ENCODE assay signal across 19 cellular contexts in the genomic region with DNA sequence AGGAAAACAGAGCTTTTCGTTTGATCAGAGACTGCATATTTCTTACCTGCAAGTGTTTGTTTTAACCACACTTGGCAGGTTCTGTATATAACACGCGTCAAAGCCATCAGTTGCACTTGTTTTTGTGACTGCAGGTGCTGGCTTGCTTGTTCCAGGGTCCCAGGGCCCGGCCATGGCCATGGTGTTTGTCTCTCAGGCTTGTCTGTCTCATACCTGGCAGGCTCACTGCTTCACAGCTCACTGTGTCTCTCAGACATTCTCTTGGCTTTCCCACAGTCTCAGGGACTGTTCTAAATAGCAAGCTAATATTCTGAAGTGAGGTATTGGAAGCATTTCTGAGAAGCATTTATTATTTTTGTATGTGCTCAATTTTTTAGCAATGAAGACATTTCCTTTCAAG. TPM values are rescaled to one million over a fixed set of nuclear protein-coding genes. Genes with fewer than 3 reads are reported as not detected.
"Had no signal": no experiment of that assay in that cellular context is flagged by ENCODE, and none has a peak within 500 bp of the region (broad histone marks: within the 10 kb centered on the region; RNA-seq: fewer than 3 reads in every experiment).

No MANE protein-coding gene starts in this region.

- H3K9ac ChIP-seq: neural progenitor cell had no signal

- ATAC-seq: activated CD4-positive, alpha-beta T cell treated with anti-CD3 and anti-CD28 coated beads for 36 hours; body of pancreas; left lobe of liver; stimulated activated memory B cell treated with anti-CD40 and anti-IgM and Interleukin-4, amounts not matched to agents 10 μg/mL and 1 μg/mL and 100 μg/mL, for 72 hours had no signal

- H3K9me3 ChIP-seq: body of pancreas, ovary, sigmoid colon, testis had no signal

- H3K4me2 ChIP-seq: neural progenitor cell had no signal

- DNase-seq: activated CD4-positive, alpha-beta T cell treated with anti-CD3 and anti-CD28 coated beads for 36 hours; activated CD4-positive, alpha-beta T cell treated with anti-CD3 and anti-CD28 coated beads, Interleukin-2, amount 50 U/mL, for 48 hours; dermis blood vessel endothelial cell; foreskin fibroblast; midbrain; ovary; sigmoid colon; stimulated activated CD4-positive, alpha-beta T cell treated with anti-CD3 and anti-CD28 coated beads, Interleukin-4, amount 100 ng/mL, for 4 hours; SW 1271; T-helper 2 cell; testis had no signal

- H3K36me3 ChIP-seq: neural progenitor cell, ovary, sigmoid colon had no signal

- H3K27me3 ChIP-seq: body of pancreas, neural progenitor cell, ovary, sigmoid colon, testis had no signal

- H3K4me3 ChIP-seq: body of pancreas, neural progenitor cell, ovary, sigmoid colon, testis had no signal

- H3K27ac ChIP-seq: body of pancreas, epithelial cell of prostate, neural progenitor cell, ovary, sigmoid colon, testis had no signal

- H3K4me1 ChIP-seq: neural progenitor cell had no signal

- H2AFZ ChIP-seq: neural progenitor cell had no signal

RNA-seq across cellular contexts. Expression of a gene that starts 46.9 kb away (rescaled TPM):
- total RNA-seq: activated CD4-positive, alpha-beta T cell treated with anti-CD3 and anti-CD28 coated beads for 36 hours; dermis blood vessel endothelial cell; glomerular endothelial cell; left lobe of liver; lung microvascular endothelial cell; myocyte had no signal
